ENCODE assay signal across 18 cellular contexts in genomic region chr12:78473136-78473535, GRCh38.
DNase-seq lines count a peak whose midpoint lies in the region; ATAC-seq, FAIRE-seq and TF ChIP-seq lines count a peak whose summit lies in the region.
"Had no signal": no experiment of that assay in that cellular context is flagged by ENCODE, and none has a peak within 500 bp of the region (broad histone marks: within the 10 kb centered on the region; RNA-seq: fewer than 3 reads in every experiment).

No MANE protein-coding gene starts in this region.

- H3K4me3 ChIP-seq in astrocyte of the spinal cord (ENCODE audit: low read depth, low read length) (no peak overlapping the region), ovary (no peak overlapping the region), WERI-Rb-1 (ENCODE audit: low read depth, low read length) (no peak overlapping the region)
- H3K4me3 ChIP-seq: dorsolateral prefrontal cortex, Peyer's patch had no signal

- H3K27ac ChIP-seq in ovary: no peak overlapping the region
- H3K27ac ChIP-seq in WERI-Rb-1: no peak overlapping the region
- H3K27ac ChIP-seq: foreskin keratinocyte, Peyer's patch had no signal

- H3K27me3 ChIP-seq in ovary (no peaks in the 10 kb centered on the region), WERI-Rb-1 (ENCODE audit: insufficient read depth, low read depth, severe bottlenecking) (no peaks in the 10 kb centered on the region)
- H3K27me3 ChIP-seq: dorsolateral prefrontal cortex, foreskin keratinocyte, Peyer's patch had no signal

- WGBS in ovary, 3 donors: 27 to 52% (median 36%) methylated on average over 2 of the region's 2 CpGs

- no peak for TF ChIP-seq EP300 in ovary (IDR thresholded peaks at IDR 0.05)

- no peaks in the 10 kb centered on the region for H3K9me3 ChIP-seq in ovary
- H3K9me3 ChIP-seq in WERI-Rb-1 (ENCODE audit: severe bottlenecking): no peaks in the 10 kb centered on the region
- H3K9me3 ChIP-seq: Peyer's patch had no signal

- TF ChIP-seq CTCF in astrocyte of the spinal cord (IDR thresholded peaks at IDR 0.05; ENCODE audit: low read depth, low read length) (no peak), ovary (IDR thresholded peaks at IDR 0.05) (no peak), WERI-Rb-1 (IDR thresholded peaks at IDR 0.05; ENCODE audit: low read depth, low read length) (no peak)

- no peak for FAIRE-seq in GM19239 (lab: Jason Lieb, UNC)

- H3K4me1 ChIP-seq in ovary (ENCODE audit: insufficient read depth): peaks cover 2% of the 10 kb centered on the region
- H3K4me1 ChIP-seq: foreskin keratinocyte, Peyer's patch had no signal

- DNase-seq in EH (ENCODE audit: low read depth): peak; percentile 3
- DNase-seq in NCI-H2171 treated with DMSO at 0.1 percent for 48 hours (lab: John Stamatoyannopoulos, UW): peak; percentile 42
- peak; percentile 35 for DNase-seq in astrocyte of the spinal cord (ENCODE audit: low read depth, low spot score)
- DNase-seq in globus pallidus (ENCODE audit: low spot score): peak; percentile 2
- DNase-seq in ovary: no peak
- no peak for DNase-seq in WERI-Rb-1
- DNase-seq in GM19239 (ENCODE audit: insufficient read length, low spot score): no peak
- DNase-seq: activated B cell treated with CpG ODN at 0.5 μM for 24 hours; activated effector memory CD4-positive, alpha-beta T cell treated with Interleukin-2 at 50 U/mL for 16 hours; AML-193; Kasumi-1; naive B cell; NCI-H526; Peyer's patch; posterior cingulate gyrus had no signal

- no peak for ATAC-seq in GM21515 (IDR thresholded peaks at IDR 0.05; ENCODE audit: unreplicated experiment)
- ATAC-seq: foreskin keratinocyte had no signal

- intact Hi-C loops in ovary (cut with DNase I): no loop called here

- no peaks in the 10 kb centered on the region for H3K36me3 ChIP-seq in ovary
- no peaks in the 10 kb centered on the region for H3K36me3 ChIP-seq in WERI-Rb-1
- H3K36me3 ChIP-seq: Peyer's patch had no signal

- no peak for TF ChIP-seq POLR2A in ovary (IDR thresholded peaks at IDR 0.05)

- in situ Hi-C loops in astrocyte of the spinal cord (cut with HindIII; ENCODE audit: low sequenced_read_pairs): no loop called here

Comparison
In these comparisons a context has a peak if more than half of its experiments do, and no peak if none do; other contexts are left out.
1. DNase-seq: peak in EH (single experiment), NCI-H2171 treated with DMSO at 0.1 percent for 48 hours (single experiment), astrocyte of the spinal cord (single experiment) and globus pallidus (single experiment); none in ovary (0 of 5), WERI-Rb-1 (single experiment) and GM19239 (single experiment).